ENCODE assay signal across 8 cellular contexts in genomic region chr10:100519321-100520051, GRCh38. TPM values are rescaled to one million over a fixed set of nuclear protein-coding genes. Genes with fewer than 3 reads are reported as not detected.
DNase-seq lines count a peak whose midpoint lies in the region; ATAC-seq and TF ChIP-seq lines count a peak whose summit lies in the region.

Gene SEC31B (minus strand): TSS chr10:100519861. CDS start chr10:100516952, 2,909 bp downstream.

- no peak for DNase-seq in GM10248 (ENCODE audit: extremely low spot score)
- no peak for DNase-seq in activated T-helper 1 cell treated with anti-CD3 and anti-CD28 coated beads, Interleukin-12 subunit alpha, Interleukin-12 subunit beta, Interleukin-2, Interleukin-4 antibody, amounts not matched to agents 30 ng/mL and 10 ng/mL and 1 ng/mL, durations not matched to agents 14 hours and 24 hours and 36 hours (ENCODE audit: low spot score)
- peak; percentile 51 to 61 for DNase-seq in heart right ventricle
- DNase-seq in dedifferentiated amniotic fluid mesenchymal stem cell (ENCODE audit: extremely low spot score): no peak
- DNase-seq in NCI-H2171 treated with DMSO at 0.1 percent for 48 hours (lab: John Stamatoyannopoulos, UW): no peak

- H3K4me3 ChIP-seq in heart right ventricle (peak within 1 kb of the TSS; percentile 49 to 70 (median 58)), parathyroid adenoma (ENCODE audit: low read depth, low read length) (no peak within 1 kb of the TSS)

- no peaks in the 10 kb centered on the region for H3K27me3 Mint-ChIP-seq in activated T-helper 1 cell treated with anti-CD3 and anti-CD28 coated beads, Interleukin-12 subunit alpha, Interleukin-12 subunit beta, Interleukin-2, Interleukin-4 antibody, amounts not matched to agents 30 ng/mL and 10 ng/mL and 1 ng/mL, durations not matched to agents 14 hours and 24 hours and 36 hours (ENCODE audit: insufficient read depth)

- H3K9me3 ChIP-seq in heart right ventricle (no peaks in the 10 kb centered on the region), parathyroid adenoma (ENCODE audit: control insufficient read depth, low read length) (no peaks in the 10 kb centered on the region)

- H3K4me2 ChIP-seq in parathyroid adenoma (ENCODE audit: low read length): peak within 1 kb of the TSS; percentile 25

- no peak within 1 kb of the TSS for H3K4me3 Mint-ChIP-seq in activated T-helper 1 cell treated with anti-CD3 and anti-CD28 coated beads, Interleukin-12 subunit alpha, Interleukin-12 subunit beta, Interleukin-2, Interleukin-4 antibody, amounts not matched to agents 30 ng/mL and 10 ng/mL and 1 ng/mL, durations not matched to agents 14 hours and 24 hours and 36 hours

- peaks cover 42% of the 10 kb centered on the region for H3K36me3 Mint-ChIP-seq in activated T-helper 1 cell treated with anti-CD3 and anti-CD28 coated beads, Interleukin-12 subunit alpha, Interleukin-12 subunit beta, Interleukin-2, Interleukin-4 antibody, amounts not matched to agents 30 ng/mL and 10 ng/mL and 1 ng/mL, durations not matched to agents 14 hours and 24 hours and 36 hours (ENCODE audit: low read depth)

- peaks cover 30% of the 10 kb centered on the region for H3K4me1 Mint-ChIP-seq in activated T-helper 1 cell treated with anti-CD3 and anti-CD28 coated beads, Interleukin-12 subunit alpha, Interleukin-12 subunit beta, Interleukin-2, Interleukin-4 antibody, amounts not matched to agents 30 ng/mL and 10 ng/mL and 1 ng/mL, durations not matched to agents 14 hours and 24 hours and 36 hours (ENCODE audit: low read depth)

- H3K4me1 ChIP-seq in heart right ventricle (peaks cover 0 to 19% (median 14%) of the 10 kb centered on the region in 9 donors), parathyroid adenoma (no peaks in the 10 kb centered on the region)

- no peak within 1 kb of the TSS for H3K27ac Mint-ChIP-seq in activated T-helper 1 cell treated with anti-CD3 and anti-CD28 coated beads, Interleukin-12 subunit alpha, Interleukin-12 subunit beta, Interleukin-2, Interleukin-4 antibody, amounts not matched to agents 30 ng/mL and 10 ng/mL and 1 ng/mL, durations not matched to agents 14 hours and 24 hours and 36 hours

- ATAC-seq in heart right ventricle (peak; percentile 70 to 92 (median 89)), HG02610 (IDR thresholded peaks at IDR 0.05; ENCODE audit: unreplicated experiment) (no peak), GM18909 (IDR thresholded peaks at IDR 0.05; ENCODE audit: poor library complexity, unreplicated experiment) (no peak)

- H3K27me3 ChIP-seq in heart right ventricle (peaks cover 0 to 13% (median 0%) of the 10 kb centered on the region in 7 donors), parathyroid adenoma (ENCODE audit: control insufficient read depth, insufficient read depth, low read length) (no peaks in the 10 kb centered on the region)

- no peaks in the 10 kb centered on the region for H3K79me2 ChIP-seq in parathyroid adenoma

- H3K9ac ChIP-seq in parathyroid adenoma: no peak within 1 kb of the TSS

- H3K36me3 ChIP-seq in heart right ventricle (peaks cover 0 to 49% (median 9%) of the 10 kb centered on the region in 9 donors), parathyroid adenoma (ENCODE audit: control insufficient read depth, insufficient read depth, low read length) (no peaks in the 10 kb centered on the region)

- peak within 1 kb of the TSS in 9 of 10 donors; percentile 26 to 70 (median 56) for H3K27ac ChIP-seq in heart right ventricle
- H3K27ac ChIP-seq in parathyroid adenoma: no peak within 1 kb of the TSS

- no peaks in the 10 kb centered on the region for H3K9me3 Mint-ChIP-seq in activated T-helper 1 cell treated with anti-CD3 and anti-CD28 coated beads, Interleukin-12 subunit alpha, Interleukin-12 subunit beta, Interleukin-2, Interleukin-4 antibody, amounts not matched to agents 30 ng/mL and 10 ng/mL and 1 ng/mL, durations not matched to agents 14 hours and 24 hours and 36 hours

- TF ChIP-seq CTCF in GM10248 (IDR thresholded peaks at IDR 0.05; ENCODE audit: control extremely low read depth, extremely low read depth, low read depth, missing control alignments) (peak; percentile 2), heart right ventricle (IDR thresholded peaks at IDR 0.05) (no peak), parathyroid adenoma (IDR thresholded peaks at IDR 0.05) (no peak)

- CTCF ChIA-PET in GM10248 (lab: Yijun Ruan, JAX): interaction anchor here (0.6 to 6.1 kb wide), 37 partner anchors 8 to 674 kb away, joined by 3 to 54 read pairs (median 4); partner anchors contain the start of gene HIF1AN

- intact Hi-C loops in activated T-helper 1 cell treated with anti-CD3 and anti-CD28 coated beads, Interleukin-12 subunit alpha, Interleukin-12 subunit beta, Interleukin-2, Interleukin-4 antibody, amounts not matched to agents 30 ng/mL and 10 ng/mL and 1 ng/mL, durations not matched to agents 14 hours and 24 hours and 36 hours (cut with micrococcal nuclease): no loop called here
- intact Hi-C loops in heart right ventricle (cut with DNase I): loop anchor here in 8 of 10 donors (2.0 to 10.0 kb wide), 8 partner anchors 82 to 185 kb away; partner anchors contain the start of genes PKD2L1 (in 2 of the 8) and SCD (in 1 of the 8)

- WGBS in heart right ventricle, 2 donors: 4 to 6% methylated on average over 66 to 72 of the region's 72 CpGs

- POLR2A ChIA-PET in GM10248 (lab: Yijun Ruan, JAX): no interaction called here

- H2AFZ ChIP-seq in parathyroid adenoma: peak within 1 kb of the TSS; percentile 2

RNA-seq across cellular contexts. Expression of gene SEC31B, which starts in this region (rescaled TPM):
- 42.3 and 50.5 TPM in 2 replicates for total RNA-seq in activated T-helper 1 cell treated with anti-CD3 and anti-CD28 coated beads, Interleukin-12 subunit alpha, Interleukin-12 subunit beta, Interleukin-2, Interleukin-4 antibody, amounts not matched to agents 30 ng/mL and 10 ng/mL and 1 ng/mL, durations not matched to agents 14 hours and 24 hours and 36 hours
- 10 to 100 TPM in 1 of 10 donors, 1 to 10 TPM in 9; 6.7 to 10.6 (median 8.3) TPM for total RNA-seq in heart right ventricle
- 10 to 100 TPM in 1 of 2 donors, 1 to 10 TPM in 1; 2.7 to 28.2 TPM for polyA plus RNA-seq in heart right ventricle

Comparison
In these comparisons a context has a peak if more than half of its experiments do, and no peak if none do; other contexts are left out.
1. DNase-seq: peak in heart right ventricle (2 of 2); none in GM10248 (single experiment), activated T-helper 1 cell treated with anti-CD3 and anti-CD28 coated beads, Interleukin-12 subunit alpha, Interleukin-12 subunit beta, Interleukin-2, Interleukin-4 antibody, amounts not matched to agents 30 ng/mL and 10 ng/mL and 1 ng/mL, durations not matched to agents 14 hours and 24 hours and 36 hours (single experiment), dedifferentiated amniotic fluid mesenchymal stem cell (single experiment) and NCI-H2171 treated with DMSO at 0.1 percent for 48 hours (single experiment).
2. ATAC-seq: peak in heart right ventricle (8 of 8); none in HG02610 (single experiment) and GM18909 (single experiment).